Comparison of ENCODE assay signal across 20 cellular contexts in the genomic region with DNA sequence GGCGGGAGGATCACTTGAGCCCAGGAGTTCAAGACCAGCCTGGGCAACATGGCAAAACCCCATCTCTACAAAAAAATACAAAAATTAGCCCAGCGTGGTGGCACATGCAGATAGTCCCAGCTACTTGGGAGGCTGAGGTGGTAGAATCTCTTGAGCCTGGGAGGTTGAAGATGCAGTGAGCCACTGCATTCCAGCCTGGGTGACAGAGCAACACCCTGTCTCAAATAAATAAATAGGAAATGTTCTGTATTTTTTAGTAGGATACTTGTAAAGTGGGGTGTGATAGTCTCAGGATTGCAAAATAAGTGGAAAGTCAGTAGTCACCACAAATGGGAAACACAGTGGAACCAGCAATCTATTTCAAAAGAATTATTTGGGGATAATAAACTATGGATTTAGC.
"Had no signal": no experiment of that assay in that cellular context is flagged by ENCODE, and none has a peak within 500 bp of the region (broad histone marks: within the 10 kb centered on the region; RNA-seq: fewer than 3 reads in every experiment).

No MANE protein-coding gene starts in this region.

- H3K27ac ChIP-seq: pancreas had no signal

- H3K4me3 ChIP-seq: dorsolateral prefrontal cortex, left lung, pancreas, transverse colon had no signal

- H3K27me3 Mint-ChIP-seq: activated CD8-positive, alpha-beta memory T cell treated with anti-CD3 and anti-CD28 coated beads, Interleukin-2, amount 10 ng/mL, durations not matched to agents 7 days and 5 days; activated T-cell treated with anti-CD3 and anti-CD28 coated beads, Interleukin-2, amount 50 U/mL, for 24 hours had no signal

- H3K9me3 Mint-ChIP-seq: activated naive CD4-positive, alpha-beta T cell treated with anti-CD3 and anti-CD28 coated beads, Interleukin-2, amount 50 U/mL, for 72 hours; activated T-cell treated with anti-CD3 and anti-CD28 coated beads, Interleukin-2, amount 50 U/mL, for 24 hours; neural crest cell had no signal

- H3K27ac Mint-ChIP-seq: activated CD8-positive, alpha-beta memory T cell treated with anti-CD3 and anti-CD28 coated beads, Interleukin-2, amount 10 ng/mL, durations not matched to agents 7 days and 5 days; activated naive CD4-positive, alpha-beta T cell treated with anti-CD3 and anti-CD28 coated beads, Interleukin-2, amount 50 U/mL, for 72 hours; activated T-cell treated with anti-CD3 and anti-CD28 coated beads, Interleukin-2, amount 50 U/mL, for 24 hours had no signal

- H3K9me3 ChIP-seq: left lung, pancreas, transverse colon had no signal

- H3K36me3 ChIP-seq: brain microvascular endothelial cell, left lung, pancreas, transverse colon had no signal

- ATAC-seq: activated CD8-positive, alpha-beta memory T cell treated with anti-CD3 and anti-CD28 coated beads, Interleukin-2, amount 10 ng/mL, durations not matched to agents 7 days and 5 days; activated naive CD4-positive, alpha-beta T cell treated with anti-CD3 and anti-CD28 coated beads, Interleukin-2, amount 50 U/mL, for 72 hours; left lung; pancreas had no signal

- H3K4me3 Mint-ChIP-seq: activated CD8-positive, alpha-beta memory T cell treated with anti-CD3 and anti-CD28 coated beads, Interleukin-2, amount 10 ng/mL, durations not matched to agents 7 days and 5 days; activated T-cell treated with anti-CD3 and anti-CD28 coated beads, Interleukin-2, amount 50 U/mL, for 24 hours had no signal

- H3K27me3 ChIP-seq: brain microvascular endothelial cell, dorsolateral prefrontal cortex, left lung, pancreas, transverse colon had no signal

- DNase-seq: activated CD4-positive, alpha-beta T cell treated with anti-CD3 and anti-CD28 coated beads for 1 hour; activated CD4-positive, alpha-beta T cell treated with anti-CD3 and anti-CD28 coated beads, Interleukin-2, amount 50 U/mL, for 48 hours; activated CD8-positive, alpha-beta memory T cell treated with anti-CD3 and anti-CD28 coated beads, Interleukin-2, amount 10 ng/mL, durations not matched to agents 7 days and 5 days; activated effector memory CD4-positive, alpha-beta T cell treated with Interleukin-2 at 50 U/mL for 16 hours; activated T-cell treated with anti-CD3 and anti-CD28 coated beads, Interleukin-2, amount 50 U/mL, for 24 hours; amygdala; brain microvascular endothelial cell; dorsolateral prefrontal cortex; foreskin melanocyte; head of caudate nucleus; islet precursor cell; left lung; mesenchymal stem cell; pancreas; small intestine; stimulated activated naive CD4-positive, alpha-beta T cell; substantia nigra; transverse colon had no signal
